Comparison of ENCODE assay signal across 31 cellular contexts in the genomic region with DNA sequence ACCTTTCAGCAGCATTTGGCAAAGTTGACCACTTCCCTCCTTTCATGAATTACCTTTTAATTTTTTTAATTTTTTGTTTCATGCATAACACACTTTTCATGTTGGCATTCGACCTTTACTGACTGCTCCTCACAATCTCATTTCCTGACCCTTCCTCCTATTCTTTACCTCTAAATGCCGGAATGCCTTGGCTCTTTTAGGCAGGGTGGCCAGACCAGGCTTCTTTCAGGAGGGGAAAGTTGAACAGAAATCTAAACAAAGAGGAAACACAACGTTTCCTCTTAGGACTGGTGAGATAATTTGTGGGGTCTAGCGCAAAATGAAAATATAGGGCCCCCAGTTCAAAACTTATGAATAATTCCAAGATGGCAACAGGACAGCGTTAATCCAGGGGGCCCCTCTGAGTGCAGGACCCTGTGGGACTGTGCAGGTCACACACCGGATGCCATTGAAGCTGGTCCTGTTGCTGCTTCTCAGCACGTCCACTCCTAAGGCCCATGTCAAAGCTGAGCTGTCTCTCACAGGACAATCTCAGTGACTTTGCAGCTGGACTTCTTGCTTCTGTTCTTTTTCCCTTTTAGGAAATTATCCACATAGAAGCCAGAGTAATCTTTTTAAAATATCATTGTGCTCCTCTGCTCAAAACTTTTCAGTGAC.
DNase-seq lines count a peak whose midpoint lies in the region; ATAC-seq and TF ChIP-seq lines count a peak whose summit lies in the region.
"Had no signal": no experiment of that assay in that cellular context is flagged by ENCODE, and none has a peak within 500 bp of the region (broad histone marks: within the 10 kb centered on the region; RNA-seq: fewer than 3 reads in every experiment).

No MANE protein-coding gene starts in this region.

- in situ Hi-C loops in GM23248 (cut with MboI), result no loop called here

- H3K9me2 ChIP-seq in GM23248 (ENCODE audit: insufficient read depth), result no peaks in the 10 kb centered on the region

- H4K20me1 ChIP-seq in GM23248 (ENCODE audit: insufficient read depth), result no peaks in the 10 kb centered on the region

- H3K27ac ChIP-seq in heart left ventricle, result peak overlapping the region in 9 of 12 donors; percentile 11 to 48 (median 39)
- no peak overlapping the region for H3K27ac ChIP-seq in right atrium auricular region
- H3K27ac ChIP-seq in spleen, result peak overlapping the region in 7 of 8 donors; percentile 22 to 70 (median 47)
- H3K27ac ChIP-seq in RWPE1, result no peak overlapping the region
- no peak overlapping the region for H3K27ac ChIP-seq in GM23248
- H3K27ac ChIP-seq: adrenal gland, brain microvascular endothelial cell, parathyroid adenoma, testis had no signal

- no peak overlapping the region for H2AFZ ChIP-seq in GM23248
- H2AFZ ChIP-seq: parathyroid adenoma had no signal

- H3K27ac Mint-ChIP-seq in chondrocyte (ENCODE audit: unreplicated experiment) (peak overlapping the region; percentile 15), mesothelial cell of epicardium (peak overlapping the region; percentile 56)
- H3K27ac Mint-ChIP-seq: activated naive CD4-positive, alpha-beta T cell treated with anti-CD3 and anti-CD28 coated beads for 36 hours; activated T-helper 1 cell treated with anti-CD3 and anti-CD28 coated beads, Interleukin-12 subunit alpha, Interleukin-12 subunit beta, Interleukin-2, Interleukin-4 antibody, amounts not matched to agents 30 ng/mL and 10 ng/mL and 1 ng/mL, durations not matched to agents 14 hours and 24 hours and 36 hours; CD4-positive, alpha-beta memory T cell; IgD-negative memory B cell; natural killer cell had no signal

- peaks cover 33% of the 10 kb centered on the region for H3F3A ChIP-seq in GM23248 (ENCODE audit: insufficient read depth)

- no peak for TF ChIP-seq CTCF in heart left ventricle (IDR thresholded peaks at IDR 0.05)
- no peak for TF ChIP-seq CTCF in right atrium auricular region (IDR thresholded peaks at IDR 0.05)
- TF ChIP-seq CTCF in chondrocyte (IDR thresholded peaks at IDR 0.05), result no peak
- TF ChIP-seq CTCF in mesothelial cell of epicardium (IDR thresholded peaks at IDR 0.05; ENCODE audit: unreplicated experiment), result no peak
- TF ChIP-seq CTCF in spleen (IDR thresholded peaks at IDR 0.05 in 8 of 11, conservative IDR thresholded peaks at IDR 0.05 in 3 of 11), result no peak
- no peak for TF ChIP-seq CTCF in RWPE1 (conservative IDR thresholded peaks at IDR 0.05; ENCODE audit: low read depth)

- ATAC-seq in heart left ventricle, result peak in 1 of 4 donors; percentile 25
- ATAC-seq: activated CD4-positive, CD25-positive, alpha-beta regulatory T cell treated with anti-CD3 and anti-CD28 coated beads, Interleukin-2, amount 50 U/mL, for 24 hours; natural killer cell; PC-3 had no signal

- H3K4me2 ChIP-seq in GM23248 (ENCODE audit: unreplicated experiment), result no peak overlapping the region

- H3K9me3 ChIP-seq in heart left ventricle (peaks cover 0 to 2% (median 0%) of the 10 kb centered on the region in 12 donors), right atrium auricular region (no peaks in the 10 kb centered on the region), spleen (no peaks in the 10 kb centered on the region), GM23248 (ENCODE audit: low read depth) (no peaks in the 10 kb centered on the region)
- H3K9me3 ChIP-seq: adrenal gland, testis, uterus had no signal

- TF ChIP-seq POLR2A in heart left ventricle (IDR thresholded peaks at IDR 0.05) (no peak), spleen (IDR thresholded peaks at IDR 0.05) (no peak)

- CTCF ChIA-PET in RWPE1 (lab: Yijun Ruan, JAX), result no interaction called here

- POLR2A ChIA-PET in RWPE1 (lab: Yijun Ruan, JAX; ENCODE audit: low non-redundant PET), result no interaction called here

- H3K27me3 ChIP-seq in heart left ventricle (no peaks in the 10 kb centered on the region), right atrium auricular region (no peaks in the 10 kb centered on the region), spleen (replicated peaks in 1 of 7) (no peaks in the 10 kb centered on the region), GM23248 (replicated peaks; ENCODE audit: insufficient read depth) (no peaks in the 10 kb centered on the region)
- H3K27me3 ChIP-seq: adrenal gland, brain microvascular endothelial cell, testis, uterus had no signal

- H3K79me2 ChIP-seq in GM23248 (ENCODE audit: insufficient read depth), result no peaks in the 10 kb centered on the region
- H3K79me2 ChIP-seq: parathyroid adenoma had no signal

- peaks cover 6% of the 10 kb centered on the region for H3K9me3 Mint-ChIP-seq in chondrocyte (ENCODE audit: low read depth)
- peaks cover 6% of the 10 kb centered on the region for H3K9me3 Mint-ChIP-seq in mesothelial cell of epicardium
- H3K9me3 Mint-ChIP-seq: activated naive CD4-positive, alpha-beta T cell treated with anti-CD3 and anti-CD28 coated beads for 36 hours; activated T-helper 1 cell treated with anti-CD3 and anti-CD28 coated beads, Interleukin-12 subunit alpha, Interleukin-12 subunit beta, Interleukin-2, Interleukin-4 antibody, amounts not matched to agents 30 ng/mL and 10 ng/mL and 1 ng/mL, durations not matched to agents 14 hours and 24 hours and 36 hours had no signal

- intact Hi-C loops in heart left ventricle (cut with DNase I), result no loop called here
- intact Hi-C loops in spleen (cut with DNase I; ENCODE audit: low total_unique reads), result no loop called here

- peaks cover 4% of the 10 kb centered on the region for H3K36me3 Mint-ChIP-seq in chondrocyte (ENCODE audit: low read depth)
- H3K36me3 Mint-ChIP-seq in mesothelial cell of epicardium, result peaks cover 4% of the 10 kb centered on the region
- H3K36me3 Mint-ChIP-seq: CD4-positive, alpha-beta memory T cell; IgD-negative memory B cell; natural killer cell had no signal

- H3K9ac ChIP-seq in GM23248, result no peak overlapping the region
- H3K9ac ChIP-seq: parathyroid adenoma had no signal

- H3K36me3 ChIP-seq in heart left ventricle (no peaks in the 10 kb centered on the region), right atrium auricular region (no peaks in the 10 kb centered on the region), spleen (no peaks in the 10 kb centered on the region), GM23248 (ENCODE audit: low read depth) (no peaks in the 10 kb centered on the region)
- H3K36me3 ChIP-seq: adrenal gland, brain microvascular endothelial cell, uterus had no signal

- H3K4me3 Mint-ChIP-seq in chondrocyte (ENCODE audit: unreplicated experiment), result no peak overlapping the region
- no peak overlapping the region for H3K4me3 Mint-ChIP-seq in mesothelial cell of epicardium
- H3K4me3 Mint-ChIP-seq: activated naive CD4-positive, alpha-beta T cell treated with anti-CD3 and anti-CD28 coated beads for 36 hours; activated T-helper 1 cell treated with anti-CD3 and anti-CD28 coated beads, Interleukin-12 subunit alpha, Interleukin-12 subunit beta, Interleukin-2, Interleukin-4 antibody, amounts not matched to agents 30 ng/mL and 10 ng/mL and 1 ng/mL, durations not matched to agents 14 hours and 24 hours and 36 hours; CD4-positive, alpha-beta memory T cell; IgD-negative memory B cell; natural killer cell had no signal

- no peaks in the 10 kb centered on the region for H3K27me3 Mint-ChIP-seq in chondrocyte (ENCODE audit: low read depth)
- no peaks in the 10 kb centered on the region for H3K27me3 Mint-ChIP-seq in mesothelial cell of epicardium (ENCODE audit: low read depth)
- H3K27me3 Mint-ChIP-seq: CD4-positive, alpha-beta memory T cell; IgD-negative memory B cell had no signal

- H3K4me3 ChIP-seq in heart left ventricle (no peak overlapping the region), right atrium auricular region (no peak overlapping the region), spleen (no peak overlapping the region), GM23248 (no peak overlapping the region)
- H3K4me3 ChIP-seq: adrenal gland, testis, uterus had no signal

- H3K4me1 ChIP-seq in heart left ventricle (peaks cover 0 to 51% (median 16%) of the 10 kb centered on the region in 12 donors), right atrium auricular region (peaks cover 0 to 23% of the 10 kb centered on the region in 2 donors), spleen (peaks cover 0 to 7% (median 1%) of the 10 kb centered on the region in 6 donors), GM23248 (ENCODE audit: insufficient read depth) (peaks cover 55% of the 10 kb centered on the region)
- H3K4me1 ChIP-seq: adrenal gland, parathyroid adenoma, testis, uterus had no signal

- no peak for DNase-seq in heart left ventricle
- DNase-seq in right atrium auricular region (ENCODE audit: low spot score), result no peak
- no peak for DNase-seq in chondrocyte (ENCODE audit: low spot score)
- DNase-seq in mesothelial cell of epicardium (ENCODE audit: low spot score in 2 of 2, unreplicated experiment in 2 of 2), result no peak
- DNase-seq in spleen, result no peak
- no peak for DNase-seq in DMS79 treated with DMSO at 0.1 percent for 48 hours (lab: John Stamatoyannopoulos, UW)
- DNase-seq in RWPE1 (ENCODE audit: low spot score), result no peak
- no peak for DNase-seq in GM23248
- DNase-seq: 8988T; activated CD4-positive, alpha-beta T cell treated with anti-CD3 and anti-CD28 coated beads, Interleukin-2, amount 50 U/mL, for 48 hours; activated naive CD4-positive, alpha-beta T cell treated with anti-CD3 and anti-CD28 coated beads for 36 hours; adrenal gland; brain microvascular endothelial cell; CD4-positive, alpha-beta memory T cell; DMS153; midbrain; natural killer cell; NCI-H1092 treated with DMSO at 0.1 percent for 48 hours; NCI-H1930; NCI-H524 treated with DMSO at 0.1 percent for 48 hours; NK-92 treated with Interleukin-12 subunit alpha and Interleukin-12 subunit beta, amount 100 ng/mL, for 24 hours; PC-3; SHP77; stimulated activated naive CD4-positive, alpha-beta T cell; T1000; testis; uterus had no signal

- peaks cover 59% of the 10 kb centered on the region for H3K4me1 Mint-ChIP-seq in chondrocyte (ENCODE audit: low read depth)
- H3K4me1 Mint-ChIP-seq in mesothelial cell of epicardium, result peaks cover 43% of the 10 kb centered on the region
- H3K4me1 Mint-ChIP-seq: CD4-positive, alpha-beta memory T cell; IgD-negative memory B cell had no signal

- 55 to 65% (median 59%) methylated on average over 7 of the region's 7 CpGs for WGBS in heart left ventricle, 4 donors
- WGBS in spleen, 5 donors, result 29 to 48% (median 38%) methylated on average over 7 of the region's 7 CpGs
- WGBS in GM23248 (ENCODE audit: low coverage in 1 of 2, low lambda C conversion rate in 2 of 2, missing lambda C conversion rate in 2 of 2), 2 experiments, result 97 to 98% methylated on average over 7 of the region's 7 CpGs

Comparison
In these comparisons a context has a peak if more than half of its experiments do, and no peak if none do; other contexts are left out.
1. H3K27ac ChIP-seq: peak in heart left ventricle (9 of 12) and spleen (7 of 8); none in right atrium auricular region (0 of 2), RWPE1 (single experiment) and GM23248 (single experiment).